In the genomic region with DNA sequence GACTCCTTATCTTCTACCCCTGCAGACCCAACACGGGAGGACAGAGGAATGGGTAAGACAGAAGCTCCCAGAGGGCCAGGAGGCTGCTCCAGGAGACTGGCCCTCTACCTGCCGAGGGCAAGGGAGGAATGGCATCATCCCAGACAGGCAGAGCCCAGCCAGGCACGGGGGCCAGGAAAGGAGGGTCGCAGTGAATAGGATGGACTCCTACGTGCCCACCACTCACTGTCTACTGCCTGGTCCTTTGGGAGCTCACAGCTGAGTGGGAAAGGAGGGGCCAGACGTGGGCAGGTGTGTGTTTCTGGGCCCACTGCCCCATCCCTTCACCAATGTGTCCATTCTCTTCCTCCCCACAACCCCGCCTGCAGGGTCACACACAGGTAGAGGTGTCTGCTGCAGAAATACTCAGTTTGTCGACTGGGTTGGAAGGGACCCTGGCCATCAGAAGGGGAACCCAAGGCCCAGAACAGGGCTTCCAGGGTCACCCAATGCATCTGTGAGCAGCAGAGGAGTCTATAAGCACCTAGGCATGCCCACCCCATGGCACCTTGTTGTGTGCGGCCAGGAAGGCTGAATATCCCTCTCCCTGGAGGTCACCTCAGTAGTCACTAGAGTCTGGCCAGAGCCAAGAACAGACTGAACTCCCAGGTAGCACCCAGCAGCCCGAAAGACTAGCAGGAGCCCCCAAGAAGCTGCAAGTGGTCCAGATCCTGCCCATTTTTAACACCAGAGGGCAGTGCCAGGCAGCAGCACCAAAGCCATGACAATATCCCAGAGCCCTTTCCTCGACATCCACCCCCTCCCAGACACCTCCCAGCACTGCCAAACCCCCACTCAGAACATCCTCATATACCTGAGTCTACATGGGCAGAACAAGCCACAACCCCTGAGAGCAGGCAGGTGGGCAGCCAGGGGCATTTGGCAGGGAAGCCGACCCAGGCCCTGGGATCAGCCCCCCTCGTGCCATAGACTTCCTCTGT, we compare ENCODE assay signal across 15 cellular contexts. TPM values are rescaled to one million over a fixed set of nuclear protein-coding genes. Genes with fewer than 3 reads are reported as not detected.
A peak's percentile ranks its signal among the peaks of the same experiment; 100 is the strongest.
DNase-seq lines count a peak whose midpoint lies in the region; ATAC-seq and TF ChIP-seq lines count a peak whose summit lies in the region.
"Had no signal": no experiment of that assay in that cellular context is flagged by ENCODE, and none has a peak within 500 bp of the region (broad histone marks: within the 10 kb centered on the region; RNA-seq: fewer than 3 reads in every experiment).

No MANE protein-coding gene starts in this region.

- H2BK5ac ChIP-seq in H9 (ENCODE audit: insufficient read length, low read length): no peak overlapping the region

- intact Hi-C loops in lower lobe of right lung (cut with DNase I): no loop called here
- intact Hi-C loops in CD4-positive, alpha-beta T cell (cut with DNase I, micrococcal nuclease): no loop called here

- no peak overlapping the region for H3K14ac ChIP-seq in H9 (ENCODE audit: insufficient read depth, low read length)

- ATAC-seq in lower lobe of right lung: no peak
- no peak for ATAC-seq in HG02884 (IDR thresholded peaks at IDR 0.05; ENCODE audit: unreplicated experiment)
- ATAC-seq in CD4-positive, alpha-beta T cell (ENCODE audit: poor library complexity): no peak

- H3K27me3 Mint-ChIP-seq in H9 (ENCODE audit: low read depth) (no peaks in the 10 kb centered on the region), glutamatergic neuron (ENCODE audit: unreplicated experiment) (peaks cover 6% of the 10 kb centered on the region)
- H3K27me3 Mint-ChIP-seq in CD4-positive, alpha-beta T cell: no peaks in the 10 kb centered on the region

- POLR2A ChIA-PET in BJ (lab: Charles Lee): no interaction called here
- POLR2A ChIA-PET in CD4-positive, alpha-beta T cell (lab: Charles Lee): no interaction called here

- H3T11ph ChIP-seq in H9 (ENCODE audit: low read length): no peak overlapping the region

- WGBS in H9 (ENCODE audit: extremely low coverage, insufficient read length, low lambda C conversion rate): no CpG with 5 or more reads among the region's 13 CpGs

- H3K27me3 ChIP-seq in BJ (ENCODE audit: control insufficient read depth, insufficient read depth, low read length) (no peaks in the 10 kb centered on the region), H9 (ENCODE audit: insufficient read depth, low read length) (no peaks in the 10 kb centered on the region), lower lobe of right lung (ENCODE audit: low read depth) (no peaks in the 10 kb centered on the region)
- no peaks in the 10 kb centered on the region for H3K27me3 ChIP-seq in CD4-positive, alpha-beta T cell (ENCODE audit: control insufficient read depth, insufficient read depth, low read length)
- H3K27me3 ChIP-seq: colonic mucosa, stomach had no signal

- H2BK120ac ChIP-seq in H9 (ENCODE audit: low read depth, low read length, poor library complexity, severe bottlenecking): no peak overlapping the region

- no peak overlapping the region for H3K4me2 ChIP-seq in H9 (ENCODE audit: insufficient read depth, insufficient read length, low read length)

- no peaks in the 10 kb centered on the region for H3K79me2 ChIP-seq in H9 (ENCODE audit: insufficient read depth, low read length)
- H3K79me2 ChIP-seq: parathyroid adenoma had no signal

- TF ChIP-seq CTCF in BJ (IDR thresholded peaks at IDR 0.05; ENCODE audit: insufficient read depth, low read depth, low read length) (peak; percentile 29), H9 (conservative IDR thresholded peaks at IDR 0.05) (peak; percentile 35; the same call in 2 of the 3 replicates), lower lobe of right lung (IDR thresholded peaks at IDR 0.05) (no peak), glutamatergic neuron (IDR thresholded peaks at IDR 0.05; ENCODE audit: partially characterized antibody, unreplicated experiment) (no peak)
- TF ChIP-seq CTCF in CD4-positive, alpha-beta T cell (IDR thresholded peaks at IDR 0.05): no peak

- peaks cover 2% of the 10 kb centered on the region for H4K20me1 ChIP-seq in H9 (ENCODE audit: control insufficient read depth, insufficient read depth, insufficient read length)

- no peak overlapping the region for H2AK5ac ChIP-seq in H9 (ENCODE audit: insufficient read length, low read length)

- H3K9ac ChIP-seq in H9 (ENCODE audit: extremely low read depth, insufficient read length, low read length): no peak overlapping the region
- H3K9ac ChIP-seq: parathyroid adenoma had no signal

- no peak overlapping the region for H4K5ac ChIP-seq in H9 (ENCODE audit: insufficient read length, low read depth, low read length)

- H3K4me3 Mint-ChIP-seq in H9: no peak overlapping the region
- no peak overlapping the region for H3K4me3 Mint-ChIP-seq in glutamatergic neuron (ENCODE audit: unreplicated experiment)
- H3K4me3 Mint-ChIP-seq in CD4-positive, alpha-beta T cell: no peak overlapping the region
- H3K4me3 Mint-ChIP-seq: activated T-helper 1 cell treated with anti-CD3 and anti-CD28 coated beads, Interleukin-12 subunit alpha, Interleukin-12 subunit beta, Interleukin-2, Interleukin-4 antibody, amounts not matched to agents 30 ng/mL and 10 ng/mL and 1 ng/mL, durations not matched to agents 14 hours and 24 hours and 36 hours had no signal

- no peak overlapping the region for H3K27ac ChIP-seq in H9 (ENCODE audit: insufficient read length, low read depth, low read length)
- H3K27ac ChIP-seq in lower lobe of right lung: no peak overlapping the region
- H3K27ac ChIP-seq in CD4-positive, alpha-beta T cell (ENCODE audit: low read depth, low read length): no peak overlapping the region
- H3K27ac ChIP-seq: colonic mucosa, parathyroid adenoma, SK-N-MC, stomach had no signal

- no peaks in the 10 kb centered on the region for H3K4me1 ChIP-seq in H9 (ENCODE audit: insufficient read depth, low read length)
- peaks cover 14% of the 10 kb centered on the region for H3K4me1 ChIP-seq in lower lobe of right lung
- H3K4me1 ChIP-seq: parathyroid adenoma had no signal

- H2BK20ac ChIP-seq in H9 (ENCODE audit: low read depth, low read length, poor library complexity, severe bottlenecking): no peak overlapping the region

- CTCF ChIA-PET in BJ (lab: Yijun Ruan, JAX): interaction anchor here (0.8 to 1.8 kb wide), 4 partner anchors 10 to 122 kb away, joined by 3 to 5 read pairs (median 3); no protein-coding TSS in a partner anchor
- CTCF ChIA-PET in CD4-positive, alpha-beta T cell (lab: Charles Lee): no interaction called here

- H3K4me3 ChIP-seq in BJ (ENCODE audit: low read depth, low read length): no peak overlapping the region
- no peak overlapping the region for H3K4me3 ChIP-seq in lower lobe of right lung
- H3K4me3 ChIP-seq: colonic mucosa, lung, SK-N-MC, stomach had no signal

- H3K18ac ChIP-seq in H9 (ENCODE audit: insufficient read length, low read depth, low read length): no peak overlapping the region

- H2BK12ac ChIP-seq in H9 (ENCODE audit: insufficient read length, low read depth, low read length): no peak overlapping the region

- H4K91ac ChIP-seq in H9 (ENCODE audit: insufficient read length, low read depth, low read length): no peak overlapping the region

- no peak overlapping the region for H3K23ac ChIP-seq in H9 (ENCODE audit: insufficient read length, low read depth, low read length)

- H3K4ac ChIP-seq in H9 (ENCODE audit: low read depth, low read length): no peak overlapping the region

- H3K9me3 ChIP-seq in H9 (ENCODE audit: control insufficient read depth, low read depth, low read length): no peaks in the 10 kb centered on the region
- no peaks in the 10 kb centered on the region for H3K9me3 ChIP-seq in lower lobe of right lung
- no peaks in the 10 kb centered on the region for H3K9me3 ChIP-seq in CD4-positive, alpha-beta T cell (ENCODE audit: control insufficient read depth, low read length)
- H3K9me3 ChIP-seq: colonic mucosa, stomach had no signal

- H2BK15ac ChIP-seq in H9 (ENCODE audit: low read depth, low read length): no peak overlapping the region

- no peak for DNase-seq in BJ (ENCODE audit: low read depth)
- no peak for DNase-seq in H9
- DNase-seq in astrocyte of the hippocampus (ENCODE audit: low read depth, low spot score): peak; percentile 29
- DNase-seq in lower lobe of right lung: peak; percentile 21
- no peak for DNase-seq in occipital lobe (lab: John Stamatoyannopoulos, UW)
- no peak for DNase-seq in glutamatergic neuron
- DNase-seq in CD4-positive, alpha-beta T cell: no peak
- DNase-seq: colonic mucosa, NCI-H1105, stomach had no signal

- H3K23me2 ChIP-seq in H9 (ENCODE audit: insufficient read length, low read depth, low read length, poor library complexity, severe bottlenecking): no peaks in the 10 kb centered on the region

- H3K56ac ChIP-seq in H9 (ENCODE audit: insufficient read length, low read depth, low read length): no peak overlapping the region

- H3K9me3 Mint-ChIP-seq in H9 (no peaks in the 10 kb centered on the region), glutamatergic neuron (ENCODE audit: unreplicated experiment) (peaks cover 12% of the 10 kb centered on the region)
- H3K9me3 Mint-ChIP-seq in CD4-positive, alpha-beta T cell: no peaks in the 10 kb centered on the region
- H3K9me3 Mint-ChIP-seq: activated T-helper 1 cell treated with anti-CD3 and anti-CD28 coated beads, Interleukin-12 subunit alpha, Interleukin-12 subunit beta, Interleukin-2, Interleukin-4 antibody, amounts not matched to agents 30 ng/mL and 10 ng/mL and 1 ng/mL, durations not matched to agents 14 hours and 24 hours and 36 hours had no signal

- H3K4me1 Mint-ChIP-seq in H9 (peaks cover 3% of the 10 kb centered on the region in 2 experiments; a peak in 3 of 4 replicates), glutamatergic neuron (ENCODE audit: low read depth, unreplicated experiment) (peaks cover 6% of the 10 kb centered on the region)
- no peaks in the 10 kb centered on the region for H3K4me1 Mint-ChIP-seq in CD4-positive, alpha-beta T cell (ENCODE audit: low read depth)

- H3K36me3 Mint-ChIP-seq in H9 (ENCODE audit: insufficient read depth in 1 of 3, low read depth in 3 of 3): peaks cover 79 to 96% (median 91%) of the 10 kb centered on the region in 3 experiments
- peaks cover 3% of the 10 kb centered on the region for H3K36me3 Mint-ChIP-seq in glutamatergic neuron (ENCODE audit: unreplicated experiment)
- peaks cover 82% of the 10 kb centered on the region for H3K36me3 Mint-ChIP-seq in CD4-positive, alpha-beta T cell (ENCODE audit: low read depth)

- no peak overlapping the region for H2AFZ ChIP-seq in H9 (ENCODE audit: low read length)
- H2AFZ ChIP-seq: parathyroid adenoma had no signal

- no peak overlapping the region for H4K8ac ChIP-seq in H9 (replicated peaks; ENCODE audit: insufficient read length, low read depth, low read length)

- H3K36me3 ChIP-seq in BJ (ENCODE audit: control insufficient read depth, insufficient read depth, low read length) (peaks cover 87% of the 10 kb centered on the region), lower lobe of right lung (peaks cover 100% of the 10 kb centered on the region)

- peak overlapping the region; percentile 12 to 68 (median 34); a peak in 3 of 7 replicates for H3K27ac Mint-ChIP-seq in H9
- H3K27ac Mint-ChIP-seq in glutamatergic neuron (ENCODE audit: unreplicated experiment): no peak overlapping the region
- H3K27ac Mint-ChIP-seq in CD4-positive, alpha-beta T cell: no peak overlapping the region
- H3K27ac Mint-ChIP-seq: activated T-helper 1 cell treated with anti-CD3 and anti-CD28 coated beads, Interleukin-12 subunit alpha, Interleukin-12 subunit beta, Interleukin-2, Interleukin-4 antibody, amounts not matched to agents 30 ng/mL and 10 ng/mL and 1 ng/mL, durations not matched to agents 14 hours and 24 hours and 36 hours had no signal

- no peaks in the 10 kb centered on the region for H3K79me1 ChIP-seq in H9 (ENCODE audit: insufficient read depth, low read depth, low read length, poor library complexity, severe bottlenecking)

RNA-seq across cellular contexts. Expression of a gene that starts 24.0 kb away (rescaled TPM):
- 216 and 305 TPM in 2 replicates for polyA plus RNA-seq in BJ (2011; rRNA removed)
- polyA minus RNA-seq in BJ (2011; rRNA and poly(A)+ RNA removed): 187 TPM in 2 replicates
- total RNA-seq in H9 (2021): 650 and 676 TPM in 2 replicates
- total RNA-seq in lower lobe of right lung: 437 TPM
- 157 TPM for total RNA-seq in occipital lobe
- total RNA-seq in glutamatergic neuron (ENCODE audit: unreplicated experiment): 265 TPM
- 100 to 1,000 TPM in 1 of 2 experiments, 10 to 100 TPM in 1; 91.5 to 103 TPM for total RNA-seq in CD4-positive, alpha-beta T cell

Comparison
In these comparisons a context has a peak if more than half of its experiments do, and no peak if none do; other contexts are left out.
1. DNase-seq: peak in astrocyte of the hippocampus (single experiment) and lower lobe of right lung (single experiment); none in BJ (single experiment), H9 (single experiment), occipital lobe (single experiment), glutamatergic neuron (single experiment) and CD4-positive, alpha-beta T cell (0 of 10).
2. CTCF ChIP-seq: peak in BJ (single experiment) and H9 (single experiment); none in lower lobe of right lung (single experiment), glutamatergic neuron (single experiment) and CD4-positive, alpha-beta T cell (single experiment).
3. H3K27ac Mint-ChIP-seq: peak in H9 (3 of 3); none in glutamatergic neuron (single experiment) and CD4-positive, alpha-beta T cell (single experiment).